In the genomic region with DNA sequence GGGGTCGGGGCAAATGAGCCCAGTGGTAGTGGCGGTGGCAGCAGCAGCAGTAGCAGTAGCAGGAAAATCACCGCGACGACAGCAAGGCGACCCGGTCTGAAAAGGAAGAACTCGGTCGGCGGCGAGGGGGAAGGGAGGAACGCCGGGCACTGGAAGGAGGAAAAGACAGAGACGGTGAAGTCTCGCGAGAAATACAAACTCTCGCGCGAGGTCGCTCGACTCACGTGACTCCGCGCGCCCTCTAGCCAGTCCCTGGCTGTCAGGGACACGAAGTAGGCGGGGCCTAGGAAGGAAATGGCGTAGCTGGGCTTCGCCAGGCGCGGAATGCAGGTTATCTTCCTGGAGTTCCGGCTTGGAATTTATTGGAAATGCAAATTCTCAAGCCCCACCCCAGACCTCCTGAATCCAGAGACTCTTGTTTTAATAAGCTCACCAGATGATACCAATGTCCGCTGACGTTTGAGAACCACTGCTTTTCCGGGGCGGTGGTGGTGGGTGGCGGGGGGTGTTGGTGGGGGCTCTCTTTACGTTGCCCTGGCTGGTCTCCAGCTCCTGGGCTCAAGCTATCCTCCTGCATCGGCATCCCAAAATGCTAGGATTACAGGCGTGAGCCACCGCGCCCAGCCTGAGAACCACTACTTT, we compare ENCODE assay signal across 1 cellular context.
TF ChIP-seq lines count a peak whose summit lies in the region.

A gene (minus strand): TSS at position 141 of the 642 bp plus-strand sequence. CDS start 1,333 bp downstream, outside the sequence.

TF ChIP-seq in K562, 482 proteins besides CTCF, POLR2A, EP300 and RAD21 (continued from another document and continues in another):
- TF ChIP-seq, protein P1, sequence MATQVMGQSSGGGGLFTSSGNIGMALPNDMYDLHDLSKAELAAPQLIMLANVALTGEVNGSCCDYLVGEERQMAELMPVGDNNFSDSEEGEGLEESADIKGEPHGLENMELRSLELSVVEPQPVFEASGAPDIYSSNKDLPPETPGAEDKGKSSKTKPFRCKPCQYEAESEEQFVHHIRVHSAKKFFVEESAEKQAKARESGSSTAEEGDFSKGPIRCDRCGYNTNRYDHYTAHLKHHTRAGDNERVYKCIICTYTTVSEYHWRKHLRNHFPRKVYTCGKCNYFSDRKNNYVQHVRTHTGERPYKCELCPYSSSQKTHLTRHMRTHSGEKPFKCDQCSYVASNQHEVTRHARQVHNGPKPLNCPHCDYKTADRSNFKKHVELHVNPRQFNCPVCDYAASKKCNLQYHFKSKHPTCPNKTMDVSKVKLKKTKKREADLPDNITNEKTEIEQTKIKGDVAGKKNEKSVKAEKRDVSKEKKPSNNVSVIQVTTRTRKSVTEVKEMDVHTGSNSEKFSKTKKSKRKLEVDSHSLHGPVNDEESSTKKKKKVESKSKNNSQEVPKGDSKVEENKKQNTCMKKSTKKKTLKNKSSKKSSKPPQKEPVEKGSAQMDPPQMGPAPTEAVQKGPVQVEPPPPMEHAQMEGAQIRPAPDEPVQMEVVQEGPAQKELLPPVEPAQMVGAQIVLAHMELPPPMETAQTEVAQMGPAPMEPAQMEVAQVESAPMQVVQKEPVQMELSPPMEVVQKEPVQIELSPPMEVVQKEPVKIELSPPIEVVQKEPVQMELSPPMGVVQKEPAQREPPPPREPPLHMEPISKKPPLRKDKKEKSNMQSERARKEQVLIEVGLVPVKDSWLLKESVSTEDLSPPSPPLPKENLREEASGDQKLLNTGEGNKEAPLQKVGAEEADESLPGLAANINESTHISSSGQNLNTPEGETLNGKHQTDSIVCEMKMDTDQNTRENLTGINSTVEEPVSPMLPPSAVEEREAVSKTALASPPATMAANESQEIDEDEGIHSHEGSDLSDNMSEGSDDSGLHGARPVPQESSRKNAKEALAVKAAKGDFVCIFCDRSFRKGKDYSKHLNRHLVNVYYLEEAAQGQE (CRISPR knock-in tag; IDR thresholded peaks at IDR 0.05; ENCODE audit: low read depth), result no peak
- TF ChIP-seq LARP7 (IDR thresholded peaks at IDR 0.05), result no peak
- no peak for TF ChIP-seq PURB (CRISPR knock-in tag; IDR thresholded peaks at IDR 0.05; ENCODE audit: low read depth)
- TF ChIP-seq, protein P2, sequence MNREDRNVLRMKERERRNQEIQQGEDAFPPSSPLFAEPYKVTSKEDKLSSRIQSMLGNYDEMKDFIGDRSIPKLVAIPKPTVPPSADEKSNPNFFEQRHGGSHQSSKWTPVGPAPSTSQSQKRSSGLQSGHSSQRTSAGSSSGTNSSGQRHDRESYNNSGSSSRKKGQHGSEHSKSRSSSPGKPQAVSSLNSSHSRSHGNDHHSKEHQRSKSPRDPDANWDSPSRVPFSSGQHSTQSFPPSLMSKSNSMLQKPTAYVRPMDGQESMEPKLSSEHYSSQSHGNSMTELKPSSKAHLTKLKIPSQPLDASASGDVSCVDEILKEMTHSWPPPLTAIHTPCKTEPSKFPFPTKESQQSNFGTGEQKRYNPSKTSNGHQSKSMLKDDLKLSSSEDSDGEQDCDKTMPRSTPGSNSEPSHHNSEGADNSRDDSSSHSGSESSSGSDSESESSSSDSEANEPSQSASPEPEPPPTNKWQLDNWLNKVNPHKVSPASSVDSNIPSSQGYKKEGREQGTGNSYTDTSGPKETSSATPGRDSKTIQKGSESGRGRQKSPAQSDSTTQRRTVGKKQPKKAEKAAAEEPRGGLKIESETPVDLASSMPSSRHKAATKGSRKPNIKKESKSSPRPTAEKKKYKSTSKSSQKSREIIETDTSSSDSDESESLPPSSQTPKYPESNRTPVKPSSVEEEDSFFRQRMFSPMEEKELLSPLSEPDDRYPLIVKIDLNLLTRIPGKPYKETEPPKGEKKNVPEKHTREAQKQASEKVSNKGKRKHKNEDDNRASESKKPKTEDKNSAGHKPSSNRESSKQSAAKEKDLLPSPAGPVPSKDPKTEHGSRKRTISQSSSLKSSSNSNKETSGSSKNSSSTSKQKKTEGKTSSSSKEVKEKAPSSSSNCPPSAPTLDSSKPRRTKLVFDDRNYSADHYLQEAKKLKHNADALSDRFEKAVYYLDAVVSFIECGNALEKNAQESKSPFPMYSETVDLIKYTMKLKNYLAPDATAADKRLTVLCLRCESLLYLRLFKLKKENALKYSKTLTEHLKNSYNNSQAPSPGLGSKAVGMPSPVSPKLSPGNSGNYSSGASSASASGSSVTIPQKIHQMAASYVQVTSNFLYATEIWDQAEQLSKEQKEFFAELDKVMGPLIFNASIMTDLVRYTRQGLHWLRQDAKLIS (CRISPR knock-in tag; IDR thresholded peaks at IDR 0.05), result no peak
- TF ChIP-seq ZNF224 (CRISPR knock-in tag; IDR thresholded peaks at IDR 0.05), result no peak
- TF ChIP-seq SP2 (IDR thresholded peaks at IDR 0.05; ENCODE audit: extremely low read depth, low read depth, low read length, poor library complexity, severe bottlenecking), result no peak
- no peak for TF ChIP-seq ZC3H4 (CRISPR knock-in tag; IDR thresholded peaks at IDR 0.05; ENCODE audit: borderline replicate concordance)
- TF ChIP-seq FUS (optimal IDR thresholded peaks at IDR 0.05; ENCODE audit: low read depth, low read length), result no peak
- TF ChIP-seq, protein P3, sequence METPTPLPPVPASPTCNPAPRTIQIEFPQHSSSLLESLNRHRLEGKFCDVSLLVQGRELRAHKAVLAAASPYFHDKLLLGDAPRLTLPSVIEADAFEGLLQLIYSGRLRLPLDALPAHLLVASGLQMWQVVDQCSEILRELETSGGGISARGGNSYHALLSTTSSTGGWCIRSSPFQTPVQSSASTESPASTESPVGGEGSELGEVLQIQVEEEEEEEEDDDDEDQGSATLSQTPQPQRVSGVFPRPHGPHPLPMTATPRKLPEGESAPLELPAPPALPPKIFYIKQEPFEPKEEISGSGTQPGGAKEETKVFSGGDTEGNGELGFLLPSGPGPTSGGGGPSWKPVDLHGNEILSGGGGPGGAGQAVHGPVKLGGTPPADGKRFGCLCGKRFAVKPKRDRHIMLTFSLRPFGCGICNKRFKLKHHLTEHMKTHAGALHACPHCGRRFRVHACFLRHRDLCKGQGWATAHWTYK (CRISPR knock-in tag; IDR thresholded peaks at IDR 0.05), result no peak
- TF ChIP-seq ATF1 (CRISPR knock-in tag; IDR thresholded peaks at IDR 0.05), result no peak
- TF ChIP-seq ATF1 (tag; IDR thresholded peaks at IDR 0.05), result peak; percentile 57
- TF ChIP-seq MTA2 (IDR thresholded peaks at IDR 0.05; ENCODE audit: low read depth), result no peak
- TF ChIP-seq TGIF2 (CRISPR knock-in tag; IDR thresholded peaks at IDR 0.05), result no peak
- no peak for TF ChIP-seq HNRNPL (IDR thresholded peaks at IDR 0.05; ENCODE audit: low read depth, low read length)
- TF ChIP-seq, protein P4, sequence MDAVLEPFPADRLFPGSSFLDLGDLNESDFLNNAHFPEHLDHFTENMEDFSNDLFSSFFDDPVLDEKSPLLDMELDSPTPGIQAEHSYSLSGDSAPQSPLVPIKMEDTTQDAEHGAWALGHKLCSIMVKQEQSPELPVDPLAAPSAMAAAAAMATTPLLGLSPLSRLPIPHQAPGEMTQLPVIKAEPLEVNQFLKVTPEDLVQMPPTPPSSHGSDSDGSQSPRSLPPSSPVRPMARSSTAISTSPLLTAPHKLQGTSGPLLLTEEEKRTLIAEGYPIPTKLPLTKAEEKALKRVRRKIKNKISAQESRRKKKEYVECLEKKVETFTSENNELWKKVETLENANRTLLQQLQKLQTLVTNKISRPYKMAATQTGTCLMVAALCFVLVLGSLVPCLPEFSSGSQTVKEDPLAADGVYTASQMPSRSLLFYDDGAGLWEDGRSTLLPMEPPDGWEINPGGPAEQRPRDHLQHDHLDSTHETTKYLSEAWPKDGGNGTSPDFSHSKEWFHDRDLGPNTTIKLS (IDR thresholded peaks at IDR 0.05; ENCODE audit: borderline replicate concordance, low read depth), result peak; percentile 71; the same call in 1 of the 2 replicates
- TF ChIP-seq, protein P5, sequence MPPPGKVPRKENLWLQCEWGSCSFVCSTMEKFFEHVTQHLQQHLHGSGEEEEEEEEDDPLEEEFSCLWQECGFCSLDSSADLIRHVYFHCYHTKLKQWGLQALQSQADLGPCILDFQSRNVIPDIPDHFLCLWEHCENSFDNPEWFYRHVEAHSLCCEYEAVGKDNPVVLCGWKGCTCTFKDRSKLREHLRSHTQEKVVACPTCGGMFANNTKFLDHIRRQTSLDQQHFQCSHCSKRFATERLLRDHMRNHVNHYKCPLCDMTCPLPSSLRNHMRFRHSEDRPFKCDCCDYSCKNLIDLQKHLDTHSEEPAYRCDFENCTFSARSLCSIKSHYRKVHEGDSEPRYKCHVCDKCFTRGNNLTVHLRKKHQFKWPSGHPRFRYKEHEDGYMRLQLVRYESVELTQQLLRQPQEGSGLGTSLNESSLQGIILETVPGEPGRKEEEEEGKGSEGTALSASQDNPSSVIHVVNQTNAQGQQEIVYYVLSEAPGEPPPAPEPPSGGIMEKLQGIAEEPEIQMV (tag; conservative IDR thresholded peaks at IDR 0.05; ENCODE audit: low read depth), result no peak
- TF ChIP-seq U2AF2 (optimal IDR thresholded peaks at IDR 0.05; ENCODE audit: low read depth, low read length), result no peak
- no peak for TF ChIP-seq NCOA4 (IDR thresholded peaks at IDR 0.05; ENCODE audit: partially characterized antibody)
- TF ChIP-seq ZBTB8A (IDR thresholded peaks at IDR 0.05; ENCODE audit: partially characterized antibody), result no peak
- TF ChIP-seq, protein P6, sequence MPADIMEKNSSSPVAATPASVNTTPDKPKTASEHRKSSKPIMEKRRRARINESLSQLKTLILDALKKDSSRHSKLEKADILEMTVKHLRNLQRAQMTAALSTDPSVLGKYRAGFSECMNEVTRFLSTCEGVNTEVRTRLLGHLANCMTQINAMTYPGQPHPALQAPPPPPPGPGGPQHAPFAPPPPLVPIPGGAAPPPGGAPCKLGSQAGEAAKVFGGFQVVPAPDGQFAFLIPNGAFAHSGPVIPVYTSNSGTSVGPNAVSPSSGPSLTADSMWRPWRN (IDR thresholded peaks at IDR 0.05; ENCODE audit: low read depth), result no peak
- TF ChIP-seq, protein P7, sequence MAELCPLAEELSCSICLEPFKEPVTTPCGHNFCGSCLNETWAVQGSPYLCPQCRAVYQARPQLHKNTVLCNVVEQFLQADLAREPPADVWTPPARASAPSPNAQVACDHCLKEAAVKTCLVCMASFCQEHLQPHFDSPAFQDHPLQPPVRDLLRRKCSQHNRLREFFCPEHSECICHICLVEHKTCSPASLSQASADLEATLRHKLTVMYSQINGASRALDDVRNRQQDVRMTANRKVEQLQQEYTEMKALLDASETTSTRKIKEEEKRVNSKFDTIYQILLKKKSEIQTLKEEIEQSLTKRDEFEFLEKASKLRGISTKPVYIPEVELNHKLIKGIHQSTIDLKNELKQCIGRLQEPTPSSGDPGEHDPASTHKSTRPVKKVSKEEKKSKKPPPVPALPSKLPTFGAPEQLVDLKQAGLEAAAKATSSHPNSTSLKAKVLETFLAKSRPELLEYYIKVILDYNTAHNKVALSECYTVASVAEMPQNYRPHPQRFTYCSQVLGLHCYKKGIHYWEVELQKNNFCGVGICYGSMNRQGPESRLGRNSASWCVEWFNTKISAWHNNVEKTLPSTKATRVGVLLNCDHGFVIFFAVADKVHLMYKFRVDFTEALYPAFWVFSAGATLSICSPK (IDR thresholded peaks at IDR 0.05; ENCODE audit: borderline replicate concordance), result no peak
- no peak; the same call in none of the 2 replicates for TF ChIP-seq ZFX (CRISPR knock-in tag; IDR thresholded peaks at IDR 0.05)
- no peak for TF ChIP-seq EWSR1 (IDR thresholded peaks at IDR 0.05; ENCODE audit: borderline replicate concordance, low read depth, partially characterized antibody)
- TF ChIP-seq NBN (IDR thresholded peaks at IDR 0.05; ENCODE audit: low read depth), result no peak
